In genomic region chr9:138047469-138048040, GRCh38 we compare ENCODE assay signal across 27 cellular contexts.
DNase-seq lines count a peak whose midpoint lies in the region; ATAC-seq, FAIRE-seq and TF ChIP-seq lines count a peak whose summit lies in the region.
"Had no signal": no experiment of that assay in that cellular context is flagged by ENCODE, and none has a peak within 500 bp of the region (broad histone marks: within the 10 kb centered on the region; RNA-seq: fewer than 3 reads in every experiment).

No MANE protein-coding gene starts in this region.

- H3K4me3 ChIP-seq in Peyer's patch: no peak overlapping the region
- H3K4me3 ChIP-seq in sigmoid colon: no peak overlapping the region
- H3K4me3 ChIP-seq: BLaER1, pancreas, smooth muscle cell had no signal

- H3K27me3 ChIP-seq in Peyer's patch: no peaks in the 10 kb centered on the region
- H3K27me3 ChIP-seq in sigmoid colon: peaks cover 0 to 12% (median 0%) of the 10 kb centered on the region in 3 donors
- H3K27me3 ChIP-seq: BLaER1, pancreas had no signal

- H3K9me3 ChIP-seq in Peyer's patch (no peaks in the 10 kb centered on the region), sigmoid colon (no peaks in the 10 kb centered on the region)
- H3K9me3 ChIP-seq: BLaER1, pancreas had no signal

- WGBS in sigmoid colon, 2 donors: 37 to 72% methylated on average over 8 of the region's 8 CpGs

- H3K36me3 ChIP-seq in Peyer's patch: no peaks in the 10 kb centered on the region
- no peaks in the 10 kb centered on the region for H3K36me3 ChIP-seq in sigmoid colon
- H3K36me3 ChIP-seq: BLaER1, pancreas had no signal

- TF ChIP-seq CTCF in D721Med (IDR thresholded peaks at IDR 0.05; ENCODE audit: insufficient read depth, missing control alignments) (no peak), Peyer's patch (IDR thresholded peaks at IDR 0.05) (no peak), sigmoid colon (IDR thresholded peaks at IDR 0.05) (no peak)

- ATAC-seq in left colon: peak; percentile 66
- ATAC-seq in GM18867 (IDR thresholded peaks at IDR 0.05; ENCODE audit: unreplicated experiment): no peak
- ATAC-seq: activated T-cell treated with anti-CD3 and anti-CD28 coated beads, Interleukin-2, amount 50 U/mL, for 72 hours; pancreas; stimulated activated naive CD8-positive, alpha-beta T cell treated with anti-CD3 and anti-CD28 coated beads, Interleukin-15, Interleukin-2, amounts not matched to agents 100 U/mL and 50 U/mL, for 24 hours had no signal

- FAIRE-seq in D721Med (lab: Jason Lieb, UNC): no peak
- FAIRE-seq: endometrium, frontal cortex, GM12892, pancreas had no signal

- peak; percentile 6 for DNase-seq in D721Med (ENCODE audit: insufficient read length, low spot score)
- peak in 2 of 3 donors; percentile 11 to 37 for DNase-seq in Peyer's patch
- DNase-seq in left colon: peak in 1 of 2 donors; percentile 29
- peak; percentile 29 for DNase-seq in sigmoid colon
- no peak for DNase-seq in medulla oblongata (ENCODE audit: extremely low spot score)
- no peak for DNase-seq in stimulated activated CD8-positive, alpha-beta memory T cell treated with anti-CD3 and anti-CD28 coated beads, Interleukin-4, amount 100 ng/mL, for 48 hours
- DNase-seq: activated CD4-positive, alpha-beta T cell treated with anti-CD3 and anti-CD28 coated beads for 48 hours; activated naive CD4-positive, alpha-beta T cell treated with anti-CD3 and anti-CD28 coated beads for 36 hours; activated T-cell treated with anti-CD3 and anti-CD28 coated beads, Interleukin-2, amount 50 U/mL, for 72 hours; dermis blood vessel endothelial cell; DMS53; HCEC 1CT; NCI-H146; NCI-H2107; NCI-H82; pancreas; SIG-M5; stimulated activated naive CD8-positive, alpha-beta T cell treated with anti-CD3 and anti-CD28 coated beads, Interleukin-15, Interleukin-2, amounts not matched to agents 100 U/mL and 50 U/mL, for 24 hours; SW 1271; T1000; WERI-Rb-1 had no signal

- intact Hi-C loops in left colon (cut with DNase I, micrococcal nuclease): no loop called here
- intact Hi-C loops in sigmoid colon (cut with DNase I): no loop called here

- no peaks in the 10 kb centered on the region for H3K4me1 ChIP-seq in Peyer's patch
- H3K4me1 ChIP-seq in sigmoid colon: no peaks in the 10 kb centered on the region
- H3K4me1 ChIP-seq: pancreas had no signal

- H3K27ac ChIP-seq in Peyer's patch (no peak overlapping the region), sigmoid colon (no peak overlapping the region)
- H3K27ac ChIP-seq: BLaER1, pancreas, WERI-Rb-1 had no signal

- TF ChIP-seq POLR2A in Peyer's patch (IDR thresholded peaks at IDR 0.05) (no peak), sigmoid colon (IDR thresholded peaks at IDR 0.05) (no peak)

- no peak for TF ChIP-seq EP300 in sigmoid colon (IDR thresholded peaks at IDR 0.05)

Comparison
In these comparisons a context has a peak if more than half of its experiments do, and no peak if none do; other contexts are left out.
1. DNase-seq: peak in D721Med (single experiment), Peyer's patch (2 of 3) and sigmoid colon (single experiment); none in medulla oblongata (single experiment) and stimulated activated CD8-positive, alpha-beta memory T cell treated with anti-CD3 and anti-CD28 coated beads, Interleukin-4, amount 100 ng/mL, for 48 hours (single experiment).